In genomic region chr16:19005561-19006445, GRCh38 we compare ENCODE assay signal across 1 cellular context.
A peak's percentile ranks its signal among the peaks of the same experiment; 100 is the strongest.
TF ChIP-seq lines count a peak whose summit lies in the region.

No MANE protein-coding gene starts in this region.

TF ChIP-seq in HepG2, 621 proteins besides CTCF, POLR2A, EP300 and RAD21 (continued from another document and continues in another):
- TF ChIP-seq RERE (CRISPR knock-in tag; IDR thresholded peaks at IDR 0.05; ENCODE audit: low read depth), result peak; percentile 89
- TF ChIP-seq ZNF776 (CRISPR knock-in tag; IDR thresholded peaks at IDR 0.05), result no peak
- 0 out of 2 replicates have a peak, but pooled peaks have one; percentile 19 for TF ChIP-seq LCORL (IDR thresholded peaks at IDR 0.05)
- TF ChIP-seq LCORL (CRISPR knock-in tag; IDR thresholded peaks at IDR 0.05), result peak; percentile 98
- peak; percentile 80; the same call in 1 of the 2 replicates for TF ChIP-seq ZNF335 (CRISPR knock-in tag; IDR thresholded peaks at IDR 0.05)
- TF ChIP-seq KDM1A (CRISPR knock-in tag; IDR thresholded peaks at IDR 0.05), result peak; percentile 43; the same call in 1 of the 2 replicates
- peak; percentile 96 for TF ChIP-seq ZNF644 (CRISPR knock-in tag; IDR thresholded peaks at IDR 0.05; ENCODE audit: low read depth)
- peak; percentile 49; the same call in 1 of the 2 replicates for TF ChIP-seq ZNF143 (CRISPR knock-in tag; IDR thresholded peaks at IDR 0.05)
- TF ChIP-seq BCL3 (CRISPR knock-in tag; IDR thresholded peaks at IDR 0.05), result peak; percentile 88
- TF ChIP-seq IKZF5 (CRISPR knock-in tag; IDR thresholded peaks at IDR 0.05), result peak; percentile 95
- no peak for TF ChIP-seq ZSCAN22 (CRISPR knock-in tag; IDR thresholded peaks at IDR 0.05)
- no peak for TF ChIP-seq ZBTB10 (CRISPR knock-in tag; IDR thresholded peaks at IDR 0.05; ENCODE audit: borderline replicate concordance)
- TF ChIP-seq ZFP1 (CRISPR knock-in tag; IDR thresholded peaks at IDR 0.05), result peak; percentile 71
- peak; percentile 99 for TF ChIP-seq ZNF691 (CRISPR knock-in tag; IDR thresholded peaks at IDR 0.05; ENCODE audit: borderline replicate concordance, low read depth)
- peak; percentile 91 for TF ChIP-seq PPARG (CRISPR knock-in tag; conservative IDR thresholded peaks at IDR 0.05)
- no peak for TF ChIP-seq SP1 (IDR thresholded peaks at IDR 0.05)
- TF ChIP-seq SP1 (CRISPR knock-in tag; IDR thresholded peaks at IDR 0.05), result peak; percentile 43
- TF ChIP-seq RFX1 (IDR thresholded peaks at IDR 0.05), result no peak
- peak; percentile 60; the same call in 1 of the 2 replicates for TF ChIP-seq SALL2 (CRISPR knock-in tag; IDR thresholded peaks at IDR 0.05)
- no peak for TF ChIP-seq ZNF329 (CRISPR knock-in tag; IDR thresholded peaks at IDR 0.05; ENCODE audit: low read depth)
- TF ChIP-seq KDM4B (CRISPR knock-in tag; IDR thresholded peaks at IDR 0.05), result peak; percentile 48; the same call in 1 of the 2 replicates
- TF ChIP-seq RNF2 (conservative IDR thresholded peaks at IDR 0.05; ENCODE audit: low read depth), result peak; percentile 82
- no peak for TF ChIP-seq U2AF1 (optimal IDR thresholded peaks at IDR 0.05; ENCODE audit: low read depth, low read length)
- TF ChIP-seq PBX3 (CRISPR knock-in tag; IDR thresholded peaks at IDR 0.05; ENCODE audit: borderline replicate concordance), result no peak
- TF ChIP-seq TEF (CRISPR knock-in tag; IDR thresholded peaks at IDR 0.05), result no peak
- peak; percentile 78 for TF ChIP-seq PTBP1 (IDR thresholded peaks at IDR 0.05; ENCODE audit: low read depth, low read length, poor library complexity, severe bottlenecking)
- TF ChIP-seq SIX1 (CRISPR knock-in tag; IDR thresholded peaks at IDR 0.05; ENCODE audit: borderline replicate concordance), result no peak
- TF ChIP-seq KLF6 (CRISPR knock-in tag; IDR thresholded peaks at IDR 0.05), result peak; percentile 77; the same call in 1 of the 2 replicates
- TF ChIP-seq PHF5A (CRISPR knock-in tag; IDR thresholded peaks at IDR 0.05; ENCODE audit: low read depth, unreplicated experiment), result peak; percentile 61
- no peak for TF ChIP-seq ZNF598 (CRISPR knock-in tag; IDR thresholded peaks at IDR 0.05; ENCODE audit: borderline replicate concordance)
- peak; percentile 94 for TF ChIP-seq ZNF878 (CRISPR knock-in tag; IDR thresholded peaks at IDR 0.05)
- TF ChIP-seq MEF2D (CRISPR knock-in tag; IDR thresholded peaks at IDR 0.05), result peak; percentile 98
- peak; percentile 87 for TF ChIP-seq HNF4A (CRISPR knock-in tag; IDR thresholded peaks at IDR 0.05)
- no peak for TF ChIP-seq ZNF709 (CRISPR knock-in tag; IDR thresholded peaks at IDR 0.05)
- TF ChIP-seq ZSCAN9 (CRISPR knock-in tag; IDR thresholded peaks at IDR 0.05; ENCODE audit: borderline replicate concordance), result peak; percentile 82; the same call in 1 of the 2 replicates
- peak; percentile 80 for TF ChIP-seq NFKBIZ (CRISPR knock-in tag; IDR thresholded peaks at IDR 0.05)
- no peak for TF ChIP-seq ZNF782 (CRISPR knock-in tag; IDR thresholded peaks at IDR 0.05; ENCODE audit: borderline replicate concordance)
- TF ChIP-seq ZNF224 (CRISPR knock-in tag; IDR thresholded peaks at IDR 0.05), result 0 out of 2 replicates have a peak, but pooled peaks have one; percentile 52
- peak; percentile 90 for TF ChIP-seq FOXK1 (CRISPR knock-in tag; IDR thresholded peaks at IDR 0.05; ENCODE audit: borderline replicate concordance, low read depth)
- no peak for TF ChIP-seq ZNF790 (CRISPR knock-in tag; IDR thresholded peaks at IDR 0.05; ENCODE audit: borderline replicate concordance)
- TF ChIP-seq BATF2 (CRISPR knock-in tag; IDR thresholded peaks at IDR 0.05), result no peak
- no peak for TF ChIP-seq GLI4 (CRISPR knock-in tag; IDR thresholded peaks at IDR 0.05; ENCODE audit: borderline replicate concordance)
- no peak for TF ChIP-seq ZBTB46 (CRISPR knock-in tag; IDR thresholded peaks at IDR 0.05; ENCODE audit: borderline replicate concordance)
- TF ChIP-seq TFDP2 (CRISPR knock-in tag; IDR thresholded peaks at IDR 0.05), result peak; percentile 62
- TF ChIP-seq ELK4 (CRISPR knock-in tag; IDR thresholded peaks at IDR 0.05; ENCODE audit: borderline replicate concordance), result no peak
- TF ChIP-seq MLLT10 (CRISPR knock-in tag; IDR thresholded peaks at IDR 0.05), result no peak
- TF ChIP-seq HOXD1 (CRISPR knock-in tag; IDR thresholded peaks at IDR 0.05), result peak; percentile 78; the same call in 1 of the 2 replicates
- TF ChIP-seq RCOR2 (CRISPR knock-in tag; IDR thresholded peaks at IDR 0.05), result peak; percentile 88
- peak; percentile 67; the same call in 1 of the 2 replicates for TF ChIP-seq ISL2 (CRISPR knock-in tag; IDR thresholded peaks at IDR 0.05)
- TF ChIP-seq KDM3A (CRISPR knock-in tag; IDR thresholded peaks at IDR 0.05; ENCODE audit: low read depth), result peak; percentile 85
